21 cellular contexts compared by ENCODE assay signal in the genomic region with DNA sequence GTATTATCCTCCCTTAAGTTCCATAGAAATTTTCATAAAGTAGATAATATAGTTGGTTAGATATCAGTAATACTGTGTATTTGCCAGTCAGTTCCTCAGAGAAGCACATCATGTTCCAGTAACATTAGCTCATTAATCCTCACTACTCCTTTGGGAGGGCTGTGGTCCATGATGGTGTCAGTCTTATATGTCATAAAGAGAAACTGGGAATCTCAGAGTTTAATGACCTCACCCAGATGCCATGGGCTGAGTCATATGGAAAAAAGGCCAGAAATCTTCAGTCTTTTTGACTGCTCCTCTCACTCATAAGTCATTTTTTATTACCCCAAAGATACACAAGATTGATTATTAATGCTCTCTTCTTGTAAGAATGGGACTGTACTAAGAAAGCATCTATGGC.
A peak's percentile ranks its signal among the peaks of the same experiment; 100 is the strongest.
DNase-seq lines count a peak whose midpoint lies in the region; ATAC-seq and TF ChIP-seq lines count a peak whose summit lies in the region.
"Had no signal": no experiment of that assay in that cellular context is flagged by ENCODE, and none has a peak within 500 bp of the region (broad histone marks: within the 10 kb centered on the region; RNA-seq: fewer than 3 reads in every experiment).

No MANE protein-coding gene starts in this region.

- peak; percentile 84 for DNase-seq in amniotic epithelial cell (ENCODE audit: low read depth)
- peak; percentile 1 for DNase-seq in fibroblast of villous mesenchyme (ENCODE audit: low read depth)
- no peak for DNase-seq in MV-4-11 (lab: John Stamatoyannopoulos, UW)
- DNase-seq in DMS79 treated with DMSO at 0.1 percent for 48 hours (lab: John Stamatoyannopoulos, UW): no peak
- DNase-seq: body of pancreas, colonic mucosa, COR-L47, endodermal cell, natural killer cell, NCI-H1417 treated with DMSO at 0.1 percent for 48 hours, NCI-H510A treated with DMSO at 0.1 percent for 48 hours, pancreas, right lobe of liver had no signal

- POLR2A ChIA-PET in HEK293 (lab: Yijun Ruan, JAX): no interaction called here

- H3K27me3 ChIP-seq in skeletal muscle satellite cell (ENCODE audit: control insufficient read depth, insufficient read depth, low read length): no peaks in the 10 kb centered on the region
- H3K27me3 ChIP-seq: body of pancreas, colonic mucosa, gastroesophageal sphincter, pancreas had no signal

- TF ChIP-seq CTCF in HEK293 (tag by site-specific recombination; IDR thresholded peaks at IDR 0.05): no peak
- no peak for TF ChIP-seq CTCF in fibroblast of villous mesenchyme (IDR thresholded peaks at IDR 0.05; ENCODE audit: insufficient read depth, low read depth, low read length)

- H3K4me3 ChIP-seq in HEK293 (ENCODE audit: low read depth, low read length) (no peak overlapping the region), fibroblast of villous mesenchyme (ENCODE audit: low read depth, low read length) (no peak overlapping the region), skeletal muscle satellite cell (ENCODE audit: low read length) (no peak overlapping the region)
- H3K4me3 ChIP-seq: body of pancreas, colonic mucosa, gastroesophageal sphincter, pancreas, right lobe of liver, thoracic aorta had no signal

- H3K36me3 ChIP-seq in HEK293 (ENCODE audit: control insufficient read depth in 2 of 2, insufficient read depth in 1 of 2, low read length in 2 of 2): no peaks in the 10 kb centered on the region
- no peaks in the 10 kb centered on the region for H3K36me3 ChIP-seq in skeletal muscle satellite cell (ENCODE audit: insufficient read depth, low read length)
- H3K36me3 ChIP-seq: colonic mucosa, gastroesophageal sphincter, pancreas, right lobe of liver, thoracic aorta had no signal

- H3K9ac ChIP-seq in skeletal muscle satellite cell (ENCODE audit: low read depth, low read length): peak overlapping the region; percentile 37

- H3K9me3 ChIP-seq in HEK293 (ENCODE audit: control insufficient read depth, insufficient read depth, low read depth, low read length): no peaks in the 10 kb centered on the region
- no peaks in the 10 kb centered on the region for H3K9me3 ChIP-seq in skeletal muscle satellite cell (replicated peaks; ENCODE audit: low read length)
- H3K9me3 ChIP-seq: body of pancreas, colonic mucosa, gastroesophageal sphincter, pancreas, right lobe of liver, thoracic aorta had no signal

- H3K4me1 ChIP-seq in HEK293 (ENCODE audit: control insufficient read depth, insufficient read depth, low read length) (no peaks in the 10 kb centered on the region), skeletal muscle satellite cell (ENCODE audit: control insufficient read depth, insufficient read depth, low read length) (peaks cover 32% of the 10 kb centered on the region)
- H3K4me1 ChIP-seq: body of pancreas, colonic mucosa, gastroesophageal sphincter, pancreas, right lobe of liver had no signal

- peak overlapping the region; percentile 23 for H3K4me2 ChIP-seq in skeletal muscle satellite cell (ENCODE audit: low read length)

- ATAC-seq in HG03521 (IDR thresholded peaks at IDR 0.05; ENCODE audit: unreplicated experiment): no peak
- ATAC-seq: body of pancreas; gastroesophageal sphincter; HCT116; HepG2; natural killer cell; pancreas; right lobe of liver; stimulated activated effector memory CD8-positive, alpha-beta T cell treated with anti-CD3 and anti-CD28 coated beads, Interleukin-12 subunit alpha, Interleukin-12 subunit beta, amount 100 ng/mL, for 72 hours had no signal

- CTCF ChIA-PET in HEK293 (lab: Yijun Ruan, JAX): no interaction called here

- no peak overlapping the region for H3K27ac ChIP-seq in HEK293 (ENCODE audit: extremely low read depth, low read depth, low read length)
- H3K27ac ChIP-seq: body of pancreas, colonic mucosa, gastroesophageal sphincter, pancreas, right lobe of liver, thoracic aorta had no signal

TF ChIP-seq in HEK293, 187 proteins besides CTCF, POLR2A, EP300 and RAD21:
- TF ChIP-seq TRIM28 (IDR thresholded peaks at IDR 0.05; ENCODE audit: borderline replicate concordance, low read length) (no peak), ZNF629 (tag by site-specific recombination; IDR thresholded peaks at IDR 0.05) (0 out of 2 replicates have a peak, but pooled peaks have one; percentile 15), FEZF1 (tag by site-specific recombination; IDR thresholded peaks at IDR 0.05) (no peak)

Comparison
In these comparisons a context has a peak if more than half of its experiments do, and no peak if none do; other contexts are left out.
1. DNase-seq: peak in amniotic epithelial cell (single experiment) and fibroblast of villous mesenchyme (single experiment); none in MV-4-11 (single experiment) and DMS79 treated with DMSO at 0.1 percent for 48 hours (single experiment).